In genomic region chr16:80051040-80051439, GRCh38 we compare ENCODE assay signal across 31 cellular contexts.
"Had no signal": no experiment of that assay in that cellular context is flagged by ENCODE, and none has a peak within 500 bp of the region (broad histone marks: within the 10 kb centered on the region; RNA-seq: fewer than 3 reads in every experiment).

No MANE protein-coding gene starts in this region.

- DNase-seq: activated CD4-positive, alpha-beta T cell treated with anti-CD3 and anti-CD28 coated beads for 1 hour; activated CD4-positive, alpha-beta T cell treated with anti-CD3 and anti-CD28 coated beads for 48 hours; activated CD4-positive, alpha-beta T cell treated with anti-CD3 and anti-CD28 coated beads, Interleukin-2, amount 50 U/mL, for 4 hours; activated CD4-positive, CD25-positive, alpha-beta regulatory T cell; activated CD8-positive, alpha-beta T cell treated with anti-CD3 and anti-CD28 coated beads for 36 hours; activated effector memory CD4-positive, alpha-beta T cell treated with anti-CD3 and anti-CD28 coated beads, Interleukin-2, amount 50 U/mL, for 16 hours; activated naive CD4-positive, alpha-beta T cell; activated naive CD4-positive, alpha-beta T cell treated with anti-CD3 and anti-CD28 coated beads, Interleukin-2, amount 50 U/mL, for 16 hours; activated naive CD8-positive, alpha-beta T cell treated with anti-CD3 and anti-CD28 coated beads for 36 hours; activated T-cell treated with anti-CD3 and anti-CD28 coated beads, Interleukin-2, amount 50 U/mL, for 1 hour; activated T-cell treated with anti-CD3 and anti-CD28 coated beads, Interleukin-2, amount 50 U/mL, for 72 hours; amniotic stem cell; aorta; Karpas-422; NCI-H1105; NCI-H1417 treated with DMSO at 0.1 percent for 48 hours; NCI-H1694; NCI-H1930; NCI-H2081 treated with DMSO at 0.1 percent for 48 hours; NCI-H345; NCI-H510A; NCI-H526; NCI-H748 treated with DMSO at 0.1 percent for 48 hours; NK-92 treated with Interleukin-12 subunit alpha and Interleukin-12 subunit beta, amount 100 ng/mL, for 24 hours; PC-3; Peyer's patch; RPMI8226; SHP77 treated with DMSO at 0.1 percent for 48 hours; SK-N-SH had no signal

- H3K4me1 ChIP-seq: Peyer's patch, SJSA1 had no signal

- H3K27ac ChIP-seq: Peyer's patch, SJSA1 had no signal

- H3K36me3 ChIP-seq: Peyer's patch, SJSA1 had no signal

- H3K4me2 ChIP-seq: SK-N-SH had no signal

- H3K9me3 ChIP-seq: Peyer's patch, SJSA1, SK-N-SH had no signal

- H3K27me3 ChIP-seq: Peyer's patch, SJSA1 had no signal

- H3K4me3 ChIP-seq: Peyer's patch, SJSA1 had no signal

- ATAC-seq: activated CD8-positive, alpha-beta T cell treated with anti-CD3 and anti-CD28 coated beads for 36 hours; activated T-cell treated with anti-CD3 and anti-CD28 coated beads, Interleukin-2, amount 50 U/mL, for 72 hours; activated T-helper 17 cell treated with anti-CD3 and anti-CD28 coated beads, Interleukin-2, amount 50 U/mL, for 72 hours; PC-3 had no signal

- H3K9ac ChIP-seq: SK-N-SH had no signal
